In genomic region chr9:107266624-107267369, GRCh38 we compare ENCODE assay signal across 18 cellular contexts. TPM values are rescaled to one million over a fixed set of nuclear protein-coding genes. Genes with fewer than 3 reads are reported as not detected.
DNase-seq lines count a peak whose midpoint lies in the region; ATAC-seq, FAIRE-seq and TF ChIP-seq lines count a peak whose summit lies in the region.
"Had no signal": no experiment of that assay in that cellular context is flagged by ENCODE, and none has a peak within 500 bp of the region (broad histone marks: within the 10 kb centered on the region; RNA-seq: fewer than 3 reads in every experiment).

No MANE protein-coding gene starts in this region.

- ATAC-seq in RWPE2 (ENCODE audit: low read depth) (peak; percentile 65), GM21526 (IDR thresholded peaks at IDR 0.05; ENCODE audit: low FRiP score, unreplicated experiment) (no peak), HG03139 (IDR thresholded peaks at IDR 0.05; ENCODE audit: unreplicated experiment) (no peak)

- FAIRE-seq in H54 (lab: Jason Lieb, UNC): peak; percentile 74
- FAIRE-seq: G401.6, GM12892, H1 had no signal

- no peak for TF ChIP-seq POLR2A in H54 (IDR thresholded peaks at IDR 0.05; ENCODE audit: low read depth, low read length)

- DNase-seq in AG10803 (ENCODE audit: low read depth) (peak; percentile 43), H54 (ENCODE audit: insufficient read length, low spot score) (no peak), RWPE2 (ENCODE audit: low spot score) (no peak), fibroblast of mammary gland (ENCODE audit: low read depth) (peak; percentile 21), right atrium auricular region (ENCODE audit: low spot score) (no peak), activated gamma-delta T cell treated with Interleukin-2 at 50 U/mL for 16 hours (no peak)
- DNase-seq: BE2C; CD4-positive, alpha-beta memory T cell; DMS79; EL; HCEC 1CT; HFFc6 had no signal

- H3K4me1 ChIP-seq in RWPE2 (ENCODE audit: insufficient read depth, poor library complexity, severe bottlenecking) (peaks cover 29% of the 10 kb centered on the region), right atrium auricular region (no peaks in the 10 kb centered on the region)
- H3K4me1 ChIP-seq: BE2C had no signal

- TF ChIP-seq CTCF in AG10803 (conservative IDR thresholded peaks at IDR 0.05; ENCODE audit: low read length): no peak
- TF ChIP-seq CTCF in RWPE2 (IDR thresholded peaks at IDR 0.05; ENCODE audit: poor library complexity, severe bottlenecking): no peak
- TF ChIP-seq CTCF in fibroblast of mammary gland (conservative IDR thresholded peaks at IDR 0.05; ENCODE audit: control insufficient read depth, insufficient read depth, low read depth, low read length): no peak
- no peak for TF ChIP-seq CTCF in right atrium auricular region (IDR thresholded peaks at IDR 0.05)

- no peaks in the 10 kb centered on the region for H3K36me3 ChIP-seq in RWPE2 (ENCODE audit: low read depth)
- no peaks in the 10 kb centered on the region for H3K36me3 ChIP-seq in right atrium auricular region
- H3K36me3 ChIP-seq: BE2C had no signal

- H3K4me3 ChIP-seq in AG10803 (ENCODE audit: low read length) (no peak overlapping the region), RWPE2 (ENCODE audit: severe bottlenecking) (no peak overlapping the region), fibroblast of mammary gland (ENCODE audit: control insufficient read depth, low read depth, low read length) (no peak overlapping the region), right atrium auricular region (no peak overlapping the region)

- H3K9me3 ChIP-seq in RWPE2 (ENCODE audit: severe bottlenecking) (peaks cover 6% of the 10 kb centered on the region), right atrium auricular region (peaks cover 0 to 6% of the 10 kb centered on the region in 2 donors)
- H3K9me3 ChIP-seq: BE2C had no signal

- H3K27me3 ChIP-seq in RWPE2 (ENCODE audit: insufficient read depth, poor library complexity, severe bottlenecking) (no peaks in the 10 kb centered on the region), right atrium auricular region (no peaks in the 10 kb centered on the region)
- H3K27me3 ChIP-seq: BE2C had no signal

- H3K27ac ChIP-seq in RWPE2 (ENCODE audit: poor library complexity, severe bottlenecking) (peak overlapping the region; percentile 48), right atrium auricular region (no peak overlapping the region)
- H3K27ac ChIP-seq: C4-2B had no signal

RNA-seq across cellular contexts. Expression of gene RAD23B, which starts 16.3 kb away (rescaled TPM):
- 10 to 100 TPM; 58.3 to 85.6 TPM for total RNA-seq in right atrium auricular region

Comparison
In these comparisons a context has a peak if more than half of its experiments do, and no peak if none do; other contexts are left out.
1. DNase-seq: peak in AG10803 (single experiment) and fibroblast of mammary gland (single experiment); none in H54 (single experiment), RWPE2 (single experiment), right atrium auricular region (single experiment) and activated gamma-delta T cell treated with Interleukin-2 at 50 U/mL for 16 hours (single experiment).